Comparison of ENCODE assay signal across 9 cellular contexts in genomic region chr1:166166701-166167394, GRCh38. TPM values are rescaled to one million over a fixed set of nuclear protein-coding genes. Genes with fewer than 3 reads are reported as not detected.
DNase-seq lines count a peak whose midpoint lies in the region; ATAC-seq, FAIRE-seq and TF ChIP-seq lines count a peak whose summit lies in the region.
"Had no signal": no experiment of that assay in that cellular context is flagged by ENCODE, and none has a peak within 500 bp of the region (broad histone marks: within the 10 kb centered on the region; RNA-seq: fewer than 3 reads in every experiment).

FAM78B (minus strand) TSS chr1:166167001; CDS start chr1:166166248, 753 bp downstream.

- no peak for TF ChIP-seq CTCF in CD8-positive, alpha-beta T cell (IDR thresholded peaks at IDR 0.05)
- TF ChIP-seq CTCF in fibroblast of villous mesenchyme (IDR thresholded peaks at IDR 0.05; ENCODE audit: insufficient read depth, low read depth, low read length): no peak
- no peak for TF ChIP-seq CTCF in nephron progenitor cell (IDR thresholded peaks at IDR 0.05)

- H3K4me3 Mint-ChIP-seq in CD8-positive, alpha-beta T cell: peak within 1 kb of the TSS; percentile 59
- H3K4me3 Mint-ChIP-seq in activated T-helper 2 cell treated with anti-CD3 and anti-CD28 coated beads, Interferon-gamma antibody, Interleukin-2, Interleukin-4, amounts not matched to agents 10 μg/mL and 5 μg/mL and 100 μg/mL, durations not matched to agents 14 hours and 24 hours and 36 hours (ENCODE audit: low read depth): peak within 1 kb of the TSS; percentile 82
- peak within 1 kb of the TSS; percentile 85 for H3K4me3 Mint-ChIP-seq in nephron progenitor cell

- DNase-seq in CD8-positive, alpha-beta T cell: peak in 5 of 7 experiments; percentile 15 to 65 (median 42)
- DNase-seq in RCC 7860 (ENCODE audit: low spot score) (peak; percentile 40), fibroblast of villous mesenchyme (ENCODE audit: low read depth) (peak; percentile 31), nephron progenitor cell (peak; percentile 74)
- DNase-seq in activated T-helper 2 cell treated with anti-CD3 and anti-CD28 coated beads, Interferon-gamma antibody, Interleukin-2, Interleukin-4, amounts not matched to agents 10 μg/mL and 5 μg/mL and 100 μg/mL, durations not matched to agents 14 hours and 24 hours and 36 hours (ENCODE audit: low spot score): peak; percentile 52

- FAIRE-seq in RCC 7860 (lab: Jason Lieb, UNC): no peak
- FAIRE-seq: TTC549 had no signal

- H3K4me3 ChIP-seq in CD8-positive, alpha-beta T cell (ENCODE audit: low read depth, low read length): peak within 1 kb of the TSS; percentile 45
- H3K4me3 ChIP-seq in fibroblast of villous mesenchyme (ENCODE audit: low read depth, low read length): peak within 1 kb of the TSS; percentile 57

- POLR2A ChIA-PET in CD8-positive, alpha-beta T cell (lab: Charles Lee): no interaction called here

- no peaks in the 10 kb centered on the region for H3K9me3 Mint-ChIP-seq in CD8-positive, alpha-beta T cell
- H3K9me3 Mint-ChIP-seq in activated T-helper 2 cell treated with anti-CD3 and anti-CD28 coated beads, Interferon-gamma antibody, Interleukin-2, Interleukin-4, amounts not matched to agents 10 μg/mL and 5 μg/mL and 100 μg/mL, durations not matched to agents 14 hours and 24 hours and 36 hours: no peaks in the 10 kb centered on the region
- H3K9me3 Mint-ChIP-seq in nephron progenitor cell: no peaks in the 10 kb centered on the region

- H3K27ac Mint-ChIP-seq in CD8-positive, alpha-beta T cell: no peak within 1 kb of the TSS
- peak within 1 kb of the TSS; percentile 53 for H3K27ac Mint-ChIP-seq in activated T-helper 2 cell treated with anti-CD3 and anti-CD28 coated beads, Interferon-gamma antibody, Interleukin-2, Interleukin-4, amounts not matched to agents 10 μg/mL and 5 μg/mL and 100 μg/mL, durations not matched to agents 14 hours and 24 hours and 36 hours
- no peak within 1 kb of the TSS for H3K27ac Mint-ChIP-seq in nephron progenitor cell

- no peaks in the 10 kb centered on the region for H3K36me3 Mint-ChIP-seq in CD8-positive, alpha-beta T cell
- no peaks in the 10 kb centered on the region for H3K36me3 Mint-ChIP-seq in activated T-helper 2 cell treated with anti-CD3 and anti-CD28 coated beads, Interferon-gamma antibody, Interleukin-2, Interleukin-4, amounts not matched to agents 10 μg/mL and 5 μg/mL and 100 μg/mL, durations not matched to agents 14 hours and 24 hours and 36 hours (ENCODE audit: low read depth)
- no peaks in the 10 kb centered on the region for H3K36me3 Mint-ChIP-seq in nephron progenitor cell (ENCODE audit: low read depth)

- peaks cover 49% of the 10 kb centered on the region for H3K27me3 Mint-ChIP-seq in CD8-positive, alpha-beta T cell (ENCODE audit: low read depth)
- H3K27me3 Mint-ChIP-seq in activated T-helper 2 cell treated with anti-CD3 and anti-CD28 coated beads, Interferon-gamma antibody, Interleukin-2, Interleukin-4, amounts not matched to agents 10 μg/mL and 5 μg/mL and 100 μg/mL, durations not matched to agents 14 hours and 24 hours and 36 hours (ENCODE audit: low read depth): peaks cover 48% of the 10 kb centered on the region
- H3K27me3 Mint-ChIP-seq in nephron progenitor cell (ENCODE audit: low read depth, poor library complexity): peaks cover 69% of the 10 kb centered on the region

- peaks cover 7% of the 10 kb centered on the region for H3K4me1 Mint-ChIP-seq in CD8-positive, alpha-beta T cell (ENCODE audit: low read depth)
- peaks cover 32% of the 10 kb centered on the region for H3K4me1 Mint-ChIP-seq in activated T-helper 2 cell treated with anti-CD3 and anti-CD28 coated beads, Interferon-gamma antibody, Interleukin-2, Interleukin-4, amounts not matched to agents 10 μg/mL and 5 μg/mL and 100 μg/mL, durations not matched to agents 14 hours and 24 hours and 36 hours (ENCODE audit: low read depth)
- peaks cover 21% of the 10 kb centered on the region for H3K4me1 Mint-ChIP-seq in nephron progenitor cell

- H3K9me3 ChIP-seq in CD8-positive, alpha-beta T cell (ENCODE audit: low read length): no peaks in the 10 kb centered on the region

- no peaks in the 10 kb centered on the region for H3K36me3 ChIP-seq in CD8-positive, alpha-beta T cell (ENCODE audit: insufficient read depth, low read length)

- peaks cover 8% of the 10 kb centered on the region for H3K27me3 ChIP-seq in CD8-positive, alpha-beta T cell (ENCODE audit: insufficient read depth, low read length)

- ATAC-seq in CD8-positive, alpha-beta T cell: peak; percentile 38
- peak; percentile 46 for ATAC-seq in GM19397 (IDR thresholded peaks at IDR 0.05; ENCODE audit: unreplicated experiment)
- peak; percentile 25 for ATAC-seq in HG03565 (IDR thresholded peaks at IDR 0.05; ENCODE audit: unreplicated experiment)

- intact Hi-C loops in CD8-positive, alpha-beta T cell (cut with DNase I, micrococcal nuclease): no loop called here
- intact Hi-C loops in activated T-helper 2 cell treated with anti-CD3 and anti-CD28 coated beads, Interferon-gamma antibody, Interleukin-2, Interleukin-4, amounts not matched to agents 10 μg/mL and 5 μg/mL and 100 μg/mL, durations not matched to agents 14 hours and 24 hours and 36 hours (cut with micrococcal nuclease): loop anchor here (5.0 to 10.0 kb wide), 5 partner anchors 240 to 708 kb away; partner anchors contain the start of genes ALDH9A1 and TADA1

- H3K27ac ChIP-seq in CD8-positive, alpha-beta T cell (ENCODE audit: low read depth, low read length): no peak within 1 kb of the TSS
- peak within 1 kb of the TSS; percentile 17 for H3K27ac ChIP-seq in temporal lobe (ENCODE audit: low read depth, low read length)

- CTCF ChIA-PET in CD8-positive, alpha-beta T cell (lab: Charles Lee): no interaction called here

- peaks cover 19% of the 10 kb centered on the region for H3K4me1 ChIP-seq in CD8-positive, alpha-beta T cell (ENCODE audit: insufficient read depth, low read length)

RNA-seq across cellular contexts. Expression of gene FAM78B, which starts in this region (rescaled TPM):
- total RNA-seq in CD8-positive, alpha-beta T cell: not detected
- total RNA-seq in activated T-helper 2 cell treated with anti-CD3 and anti-CD28 coated beads, Interferon-gamma antibody, Interleukin-2, Interleukin-4, amounts not matched to agents 10 μg/mL and 5 μg/mL and 100 μg/mL, durations not matched to agents 14 hours and 24 hours and 36 hours: 1.2 and 1.4 TPM in 2 replicates
- not detected in 2 replicates for total RNA-seq in fibroblast of villous mesenchyme
- 6.6 TPM for total RNA-seq in temporal lobe

Comparison
In these comparisons a context has a peak if more than half of its experiments do, and no peak if none do; other contexts are left out.
1. Peak in DNase-seq, ATAC-seq and H3K4me3 ChIP-seq in CD8-positive, alpha-beta T cell; RNA of the gene not detected or under 1 TPM.
2. Peak in DNase-seq and H3K4me3 ChIP-seq in fibroblast of villous mesenchyme; RNA of the gene not detected or under 1 TPM.